17 cellular contexts compared by ENCODE assay signal in genomic region chr7:155762639-155763038, GRCh38. TPM values are rescaled to one million over a fixed set of nuclear protein-coding genes. Genes with fewer than 3 reads are reported as not detected.
DNase-seq lines count a peak whose midpoint lies in the region; ATAC-seq lines count a peak whose summit lies in the region.
"Had no signal": no experiment of that assay in that cellular context is flagged by ENCODE, and none has a peak within 500 bp of the region (broad histone marks: within the 10 kb centered on the region; RNA-seq: fewer than 3 reads in every experiment).

No MANE protein-coding gene starts in this region.

- H3K27ac ChIP-seq in CD4-positive, alpha-beta memory T cell (ENCODE audit: low read depth, low read length) = no peak overlapping the region
- peak overlapping the region; percentile 86 for H3K27ac ChIP-seq in KOPT-K1 (ENCODE audit: low read depth, low read length, poor library complexity, severe bottlenecking)

- CTCF ChIA-PET in CD4-positive, alpha-beta memory T cell (lab: Charles Lee; ENCODE audit: partially characterized antibody) = interaction anchor here (1.2 to 4.2 kb wide), 2 partner anchors 164 to 835 kb away, joined by 3 to 28 read pairs; no protein-coding TSS in a partner anchor

- peak overlapping the region; percentile 68 to 93 (median 87) for H3K27ac Mint-ChIP-seq in CD4-positive, alpha-beta memory T cell
- peak overlapping the region in 9 of 10 donors; percentile 5 to 96 (median 84) for H3K27ac Mint-ChIP-seq in naive thymus-derived CD8-positive, alpha-beta T cell

- peak overlapping the region in 6 of 8 donors; percentile 30 to 91 (median 80) for H3K4me3 Mint-ChIP-seq in CD4-positive, alpha-beta memory T cell
- H3K4me3 Mint-ChIP-seq in naive thymus-derived CD8-positive, alpha-beta T cell = peak overlapping the region in 7 of 10 donors; percentile 71 to 91 (median 78)

- no peak for DNase-seq in CD4-positive, alpha-beta memory T cell
- DNase-seq in cerebellar cortex (ENCODE audit: low spot score) = peak; percentile 41
- DNase-seq in naive thymus-derived CD8-positive, alpha-beta T cell = no peak
- no peak for DNase-seq in HuH-7 (ENCODE audit: low spot score)
- DNase-seq in NAMALWA (ENCODE audit: low spot score) = no peak
- DNase-seq in NCI-H2081 (lab: John Stamatoyannopoulos, UW) = no peak
- DNase-seq: aorta; foreskin melanocyte; GDM1; GOT3; islet precursor cell; NCI-H187; right lobe of liver; stimulated activated naive CD4-positive, alpha-beta T cell treated with Interleukin-2 at 50 U/mL for 16 hours had no signal

- peaks cover 33 to 60% (median 46%) of the 10 kb centered on the region in 4 donors for H3K4me1 Mint-ChIP-seq in CD4-positive, alpha-beta memory T cell
- H3K4me1 Mint-ChIP-seq in naive thymus-derived CD8-positive, alpha-beta T cell = peaks cover 36 to 66% (median 58%) of the 10 kb centered on the region in 4 donors

- H3K9me3 ChIP-seq in CD4-positive, alpha-beta memory T cell (ENCODE audit: control insufficient read depth in 1 of 2, low read length in 2 of 2) = no peaks in the 10 kb centered on the region
- peaks cover 2% of the 10 kb centered on the region for H3K9me3 ChIP-seq in KOPT-K1 (ENCODE audit: insufficient read depth, low read length, poor library complexity, severe bottlenecking)
- H3K9me3 ChIP-seq: right lobe of liver had no signal

- peaks cover 23% of the 10 kb centered on the region for H3K36me3 ChIP-seq in CD4-positive, alpha-beta memory T cell (ENCODE audit: insufficient read depth, low read length)
- peaks cover 67% of the 10 kb centered on the region for H3K36me3 ChIP-seq in KOPT-K1 (ENCODE audit: insufficient read depth, low read length)

- no peak for ATAC-seq in naive thymus-derived CD8-positive, alpha-beta T cell
- ATAC-seq: K562, right lobe of liver had no signal

- intact Hi-C loops in CD4-positive, alpha-beta memory T cell (cut with micrococcal nuclease) = no loop called here

- H3K27me3 ChIP-seq in CD4-positive, alpha-beta memory T cell (ENCODE audit: insufficient read depth, low read length) = no peaks in the 10 kb centered on the region
- H3K27me3 ChIP-seq: right lobe of liver had no signal

- H3K4me1 ChIP-seq in CD4-positive, alpha-beta memory T cell (ENCODE audit: insufficient read depth, low read length) = peaks cover 36% of the 10 kb centered on the region
- H3K4me1 ChIP-seq: right lobe of liver had no signal

- H3K4me3 ChIP-seq in CD4-positive, alpha-beta memory T cell (ENCODE audit: low read length in 2 of 2) = no peak overlapping the region
- H3K4me3 ChIP-seq: K562, right lobe of liver had no signal

- POLR2A ChIA-PET in CD4-positive, alpha-beta memory T cell (lab: Charles Lee; ENCODE audit: partially characterized antibody) = interaction anchor here (1.1 kb wide), 1 partner anchor 118 kb away, joined by 3 read pairs; the partner anchor contains the start of gene RBM33
- POLR2A ChIA-PET in naive thymus-derived CD8-positive, alpha-beta T cell (lab: Charles Lee) = interaction anchor here (0.5 kb wide), 1 partner anchor 150 kb away, joined by 4 read pairs; no protein-coding TSS in a partner anchor

- H3K36me3 Mint-ChIP-seq in CD4-positive, alpha-beta memory T cell = peaks cover 12 to 60% of the 10 kb centered on the region in 2 donors
- peaks cover 0 to 55% (median 5%) of the 10 kb centered on the region in 3 donors for H3K36me3 Mint-ChIP-seq in naive thymus-derived CD8-positive, alpha-beta T cell

- no peaks in the 10 kb centered on the region for H3K9me3 Mint-ChIP-seq in CD4-positive, alpha-beta memory T cell
- H3K9me3 Mint-ChIP-seq in naive thymus-derived CD8-positive, alpha-beta T cell = no peaks in the 10 kb centered on the region

- H3K27me3 Mint-ChIP-seq in CD4-positive, alpha-beta memory T cell = no peaks in the 10 kb centered on the region
- H3K27me3 Mint-ChIP-seq in naive thymus-derived CD8-positive, alpha-beta T cell = no peaks in the 10 kb centered on the region

RNA-seq across cellular contexts. Expression of gene SHH, which starts 49.6 kb away (rescaled TPM):
- total RNA-seq in CD4-positive, alpha-beta memory T cell = not detected
- polyA plus RNA-seq in CD4-positive, alpha-beta memory T cell = under 1 TPM in 1 of 2 donors, not detected in 1; 0.03 TPM
- total RNA-seq in naive thymus-derived CD8-positive, alpha-beta T cell = not detected
- polyA plus RNA-seq in naive thymus-derived CD8-positive, alpha-beta T cell = under 1 TPM in 1 of 3 donors, not detected in 2; 0.11 TPM
- total RNA-seq: activated CD8-positive, alpha-beta memory T cell treated with anti-CD3 and anti-CD28 coated beads for 36 hours had no signal
- polyA plus RNA-seq: K562 had no signal
